In the genomic region with DNA sequence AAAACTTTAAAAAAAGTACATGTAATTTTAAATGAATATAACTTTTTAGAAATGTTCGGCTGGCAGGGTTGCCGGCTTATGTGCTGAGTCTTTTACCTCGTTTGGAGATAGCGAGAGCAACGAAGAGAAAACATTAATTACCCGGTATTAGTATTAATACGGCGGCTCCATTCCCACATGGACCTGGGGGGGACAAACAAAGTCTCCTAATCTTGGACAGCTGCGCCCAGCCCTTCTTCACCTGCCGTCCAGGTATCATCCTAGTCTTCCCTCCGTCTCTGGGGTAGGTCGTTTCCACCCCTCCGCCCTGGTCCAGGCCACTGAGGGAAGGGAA, we compare ENCODE assay signal across 8 cellular contexts. TPM values are rescaled to one million over a fixed set of nuclear protein-coding genes. Genes with fewer than 3 reads are reported as not detected.
A peak's percentile ranks its signal among the peaks of the same experiment; 100 is the strongest.
DNase-seq lines count a peak whose midpoint lies in the region; ATAC-seq and TF ChIP-seq lines count a peak whose summit lies in the region.

No MANE protein-coding gene starts in this region.

- peak overlapping the region; percentile 98 for H3K27ac ChIP-seq in BLaER1
- H3K27ac ChIP-seq in coronary artery: peak overlapping the region; percentile 53 to 93
- peak overlapping the region; percentile 79 for H3K27ac ChIP-seq in muscle layer of duodenum (ENCODE audit: low read length)

- no peak for TF ChIP-seq CTCF in coronary artery (IDR thresholded peaks at IDR 0.05)

- H3K36me3 ChIP-seq in BLaER1 (peaks cover 16% of the 10 kb centered on the region), muscle layer of duodenum (ENCODE audit: control insufficient read depth in 1 of 2, insufficient read depth in 2 of 2, low read length in 2 of 2) (peaks cover 0 to 4% of the 10 kb centered on the region in 2 donors)

- peak overlapping the region; percentile 95 for H3K9ac ChIP-seq in BLaER1

- TF ChIP-seq POLR2A in GM18505 (IDR thresholded peaks at IDR 0.05; ENCODE audit: borderline replicate concordance, extremely low read depth, insufficient read depth, insufficient read length): no peak

- H3K27me3 ChIP-seq in BLaER1 (no peaks in the 10 kb centered on the region), muscle layer of duodenum (ENCODE audit: low read depth, low read length) (no peaks in the 10 kb centered on the region)

- no peak for DNase-seq in Jurkat, Clone E6-1 (ENCODE audit: low read depth, low spot score)
- DNase-seq in coronary artery (ENCODE audit: low spot score) (no peak), SK-N-DZ (ENCODE audit: low spot score) (no peak)

- no peaks in the 10 kb centered on the region for H4K20me1 ChIP-seq in BLaER1

- H3K9me3 ChIP-seq in BLaER1 (no peaks in the 10 kb centered on the region), muscle layer of duodenum (ENCODE audit: control insufficient read depth in 1 of 2, low read length in 2 of 2) (no peaks in the 10 kb centered on the region)

- H3K4me2 ChIP-seq in BLaER1: peak overlapping the region; percentile 94

- H3K4me3 ChIP-seq in BLaER1 (peak overlapping the region; percentile 77), coronary artery (peak overlapping the region; percentile 96), muscle layer of duodenum (ENCODE audit: low read depth in 1 of 2, low read length in 2 of 2) (peak overlapping the region; percentile 72 to 80)
- H3K4me3 ChIP-seq in Jurkat, Clone E6-1 (ENCODE audit: low read length): peak overlapping the region; percentile 72

- ATAC-seq in GM19035 (IDR thresholded peaks at IDR 0.05; ENCODE audit: unreplicated experiment) (no peak), HG03469 (IDR thresholded peaks at IDR 0.05; ENCODE audit: unreplicated experiment) (no peak), GM18505 (IDR thresholded peaks at IDR 0.05; ENCODE audit: unreplicated experiment) (no peak)

- H3K4me1 ChIP-seq in BLaER1 (peaks cover 52% of the 10 kb centered on the region), muscle layer of duodenum (ENCODE audit: control insufficient read depth in 1 of 2, insufficient read depth in 2 of 2, low read length in 2 of 2) (peaks cover 12 to 30% of the 10 kb centered on the region in 2 donors)

RNA-seq across cellular contexts. Expression of a gene that starts 0.3 kb away (rescaled TPM):
- polyA plus RNA-seq in Jurkat, Clone E6-1 (2012; ENCODE audit: insufficient read depth, insufficient read length): 25.5 TPM
- polyA plus RNA-seq in SK-N-DZ (2014; cell fraction: cytosol; rRNA removed): 18.7 and 25.7 TPM in 2 replicates
- 19.5 and 28.0 TPM in 2 replicates for polyA plus RNA-seq in SK-N-DZ (2014; cell fraction: nucleus; rRNA removed)

RNA-seq across cellular contexts. Expression of a gene that starts 39.5 kb away (rescaled TPM):
- not detected for polyA plus RNA-seq in Jurkat, Clone E6-1 (2012; ENCODE audit: insufficient read depth, insufficient read length)
- 0.16 TPM in 1 of 2 replicates, not detected in the other for polyA plus RNA-seq in SK-N-DZ (2014; cell fraction: cytosol; rRNA removed)
- polyA plus RNA-seq in SK-N-DZ (2014; cell fraction: nucleus; rRNA removed): 0.09 TPM in 1 of 2 replicates, not detected in the other
